1 cellular context compared by ENCODE assay signal in the genomic region with DNA sequence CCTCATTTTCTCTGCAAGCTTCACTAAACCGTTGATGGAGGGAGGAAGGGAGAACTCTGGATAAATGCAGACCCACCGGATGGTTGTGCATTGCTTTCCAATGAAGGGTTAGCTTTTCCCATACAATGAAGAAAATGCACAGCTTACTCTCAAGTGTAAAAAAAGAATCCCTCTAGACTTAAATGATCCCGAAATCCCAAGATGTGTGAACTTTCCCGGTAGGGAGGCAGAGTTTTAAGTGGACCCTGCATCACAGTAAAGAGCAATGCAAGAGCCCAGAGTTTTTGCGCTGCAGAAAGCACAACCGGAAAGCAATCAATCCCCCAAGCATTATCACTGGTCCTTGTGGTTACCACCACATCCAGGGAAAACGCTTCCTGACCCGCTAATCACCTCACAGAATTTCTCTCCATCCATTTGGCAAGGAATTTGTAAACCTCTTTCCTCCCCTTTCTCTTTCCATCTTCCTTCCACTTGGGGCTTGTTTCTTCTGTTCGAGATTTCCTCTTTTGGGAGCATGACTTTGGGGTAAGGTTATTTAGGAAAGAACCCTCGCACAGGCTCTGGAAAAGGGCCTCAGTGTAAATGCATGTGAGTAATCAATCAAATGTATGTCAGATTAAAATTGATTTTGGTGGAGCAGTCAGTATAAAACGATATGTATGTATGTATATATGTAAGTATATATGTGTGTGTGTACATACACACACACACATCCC.
A peak's percentile ranks its signal among the peaks of the same experiment; 100 is the strongest.
TF ChIP-seq lines count a peak whose summit lies in the region.

No MANE protein-coding gene starts in this region.

TF ChIP-seq in H1, 55 proteins besides CTCF, POLR2A, EP300 and RAD21:
- TF ChIP-seq EZH2 (IDR thresholded peaks at IDR 0.05; ENCODE audit: low read depth, low read length, severe bottlenecking) (peak; percentile 34), RFX5 (IDR thresholded peaks at IDR 0.05; ENCODE audit: borderline replicate concordance, low read depth, low read length) (no peak), POU5F1 (IDR thresholded peaks at IDR 0.05; ENCODE audit: low read depth, low read length) (no peak), SUZ12 (IDR thresholded peaks at IDR 0.05; ENCODE audit: low read length) (peak; percentile 65)
